7 cellular contexts compared by ENCODE assay signal in the genomic region with DNA sequence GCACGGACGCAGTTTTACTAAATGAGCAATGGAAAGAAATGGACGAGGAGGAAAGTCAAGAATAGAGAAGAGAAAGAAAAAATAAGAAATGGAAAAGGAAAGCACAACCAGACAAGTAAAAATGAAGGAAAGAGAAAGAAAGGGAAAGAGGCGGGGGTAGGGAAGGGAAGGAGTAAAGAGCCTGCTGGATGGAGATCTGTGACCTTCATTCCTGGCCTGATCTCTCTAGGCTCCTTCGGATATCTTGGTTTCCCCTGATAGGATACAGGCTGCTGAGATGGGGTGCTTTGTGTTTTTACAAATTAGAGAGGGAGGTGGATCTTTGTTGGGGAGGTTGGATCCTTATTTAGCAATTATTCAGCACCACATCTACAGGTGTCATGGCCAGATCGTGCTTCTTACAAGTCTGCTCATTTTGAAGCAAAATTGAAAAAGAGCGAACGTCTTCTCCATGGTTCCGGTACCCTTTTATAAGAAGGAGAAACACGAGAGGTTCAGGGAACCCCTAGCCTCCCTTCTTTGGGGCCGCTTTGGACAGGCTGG. TPM values are rescaled to one million over a fixed set of nuclear protein-coding genes. Genes with fewer than 3 reads are reported as not detected.
DNase-seq lines count a peak whose midpoint lies in the region; ATAC-seq and TF ChIP-seq lines count a peak whose summit lies in the region.

No MANE protein-coding gene starts in this region.

- CTCF ChIA-PET in PC-9 (lab: Charles Lee), result no interaction called here

- no peaks in the 10 kb centered on the region for H4K20me1 ChIP-seq in PC-9 (ENCODE audit: insufficient read depth)

- H3F3A ChIP-seq in PC-9 (ENCODE audit: insufficient read depth, low read depth), result no peaks in the 10 kb centered on the region

- no peak for DNase-seq in PC-9
- peak in 1 of 2 donors; percentile 29 for DNase-seq in foreskin fibroblast
- no peak for DNase-seq in DMS153 (lab: John Stamatoyannopoulos, UW)
- DNase-seq in amniotic stem cell (lab: John Stamatoyannopoulos, UW), result no peak
- no peak for DNase-seq in activated CD8-positive, alpha-beta memory T cell treated with anti-CD3 and anti-CD28 coated beads, Interleukin-2, amount 50 U/mL, for 4 hours

- H3K79me2 ChIP-seq in PC-9 (ENCODE audit: low read depth), result no peaks in the 10 kb centered on the region

- TF ChIP-seq CTCF in PC-9 (conservative IDR thresholded peaks at IDR 0.05), result no peak
- no peak for TF ChIP-seq CTCF in foreskin fibroblast (IDR thresholded peaks at IDR 0.05; ENCODE audit: low read depth, low read length)

- BruUV-seq in PC-9 (replicated peaks; lab: Mats Ljungman, UMichigan), result no TSS peak

- POLR2A ChIA-PET in PC-9 (lab: Charles Lee; ENCODE audit: unreplicated experiment), result no interaction called here

- H3K27ac ChIP-seq in PC-9 (no peak overlapping the region), skin epidermis (peak overlapping the region in 1 of 21 experiments; percentile 30)

- peaks cover 14% of the 10 kb centered on the region for H3K27me3 ChIP-seq in PC-9 (ENCODE audit: insufficient read depth, low read depth)

- ATAC-seq in GM19452 (IDR thresholded peaks at IDR 0.05; ENCODE audit: unreplicated experiment), result peak; percentile 1

- H3K4me2 ChIP-seq in PC-9, result peak overlapping the region; percentile 85

- H3K4me1 ChIP-seq in PC-9 (replicated peaks; ENCODE audit: insufficient read depth), result no peaks in the 10 kb centered on the region; the same call in 1 of the 2 replicates

- no peaks in the 10 kb centered on the region for H3K36me3 ChIP-seq in PC-9 (ENCODE audit: low read depth)

- H2AFZ ChIP-seq in PC-9, result no peak overlapping the region

- H3K9me3 ChIP-seq in PC-9 (ENCODE audit: insufficient read depth, low read depth), result no peaks in the 10 kb centered on the region

- H3K4me3 ChIP-seq in PC-9 (no peak overlapping the region; the same call in 1 of the 2 replicates), foreskin fibroblast (ENCODE audit: low read depth in 1 of 2, low read length in 2 of 2) (peak overlapping the region; percentile 15 to 43), skin epidermis (peak overlapping the region; percentile 15 to 58 (median 33))

- intact Hi-C loops in PC-9 (cut with micrococcal nuclease; ENCODE audit: unreplicated experiment), result no loop called here

- H3K9me2 ChIP-seq in PC-9 (ENCODE audit: insufficient read depth), result no peaks in the 10 kb centered on the region

RNA-seq across cellular contexts. Expression of gene LRP2, which starts 0.8 kb away (rescaled TPM):
- total RNA-seq in PC-9 (2021), result not detected in 2 replicates
